In the genomic region with DNA sequence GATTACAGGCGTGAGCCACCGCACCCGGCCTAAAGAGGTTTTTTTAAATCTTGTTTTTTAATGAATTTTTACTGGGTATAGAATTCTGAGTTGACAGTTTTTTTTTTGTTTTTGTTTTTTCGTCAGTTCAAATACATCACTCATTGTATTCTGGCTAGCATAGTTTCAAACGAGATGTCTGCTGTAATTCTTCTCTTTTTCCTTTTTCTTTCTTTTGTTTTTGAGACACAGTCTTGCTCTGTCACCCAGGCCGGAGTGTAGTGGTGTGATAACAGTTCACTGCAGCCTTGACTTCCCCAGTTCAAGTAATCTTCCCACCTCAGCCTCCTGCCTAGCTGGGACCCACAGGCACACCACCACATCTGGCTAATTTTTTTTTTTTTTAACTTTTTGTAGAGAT, we compare ENCODE assay signal across 1 cellular context.
TF ChIP-seq lines count a peak whose summit lies in the region.

No MANE protein-coding gene starts in this region.

TF ChIP-seq in GM23338, 12 proteins besides CTCF, POLR2A, EP300 and RAD21 (continued from another document):
- TF ChIP-seq EZH2phosphoT487 (IDR thresholded peaks at IDR 0.05; ENCODE audit: unreplicated experiment): no peak
- TF ChIP-seq CREB1 (CRISPR knock-in tag; IDR thresholded peaks at IDR 0.05; ENCODE audit: low read depth): no peak
